ENCODE assay signal across 14 cellular contexts in genomic region chr7:794671-795329, GRCh38.
"Had no signal": no experiment of that assay in that cellular context is flagged by ENCODE, and none has a peak within 500 bp of the region (broad histone marks: within the 10 kb centered on the region; RNA-seq: fewer than 3 reads in every experiment).

No MANE protein-coding gene starts in this region.

- H3K4me1 ChIP-seq: esophagus squamous epithelium, parathyroid adenoma, testis had no signal

- H3K27me3 ChIP-seq: ascending aorta, esophagus squamous epithelium, testis had no signal

- H3K4me3 ChIP-seq: ascending aorta, esophagus squamous epithelium, testis had no signal

- H3K9me3 ChIP-seq: ascending aorta, esophagus squamous epithelium, testis had no signal

- H3K36me3 ChIP-seq: ascending aorta, esophagus squamous epithelium had no signal

- H3K79me2 ChIP-seq: parathyroid adenoma had no signal

- DNase-seq: activated CD4-positive, alpha-beta T cell treated with anti-CD3 and anti-CD28 coated beads, Interleukin-2, amount 10 ng/mL, durations not matched to agents 7 days and 5 days; activated CD8-positive, alpha-beta memory T cell treated with anti-CD3 and anti-CD28 coated beads for 24 hours; activated CD8-positive, alpha-beta memory T cell treated with anti-CD3 and anti-CD28 coated beads, Interleukin-2, amount 50 U/mL, for 48 hours; activated effector memory CD4-positive, alpha-beta T cell treated with Interleukin-2 at 50 U/mL for 16 hours; activated T-cell treated with anti-CD3 and anti-CD28 coated beads, Interleukin-2, amount 50 U/mL, for 48 hours; effector CD8-positive, alpha-beta T cell; esophagus squamous epithelium; naive thymus-derived CD8-positive, alpha-beta T cell; T1000; testis had no signal

- ATAC-seq: left lobe of liver; naive thymus-derived CD8-positive, alpha-beta T cell had no signal

- FAIRE-seq: islet of Langerhans had no signal

- H3K27ac ChIP-seq: ascending aorta, esophagus squamous epithelium, parathyroid adenoma, testis had no signal

- H2AFZ ChIP-seq: parathyroid adenoma had no signal

- H3K9ac ChIP-seq: parathyroid adenoma had no signal
